Comparison of ENCODE assay signal across 7 cellular contexts in genomic region chr14:77181603-77182437, GRCh38. TPM values are rescaled to one million over a fixed set of nuclear protein-coding genes. Genes with fewer than 3 reads are reported as not detected.
DNase-seq lines count a peak whose midpoint lies in the region; ATAC-seq, FAIRE-seq and TF ChIP-seq lines count a peak whose summit lies in the region.

TSS of gene TMEM63C (plus strand) at chr14:77181798. CDS start at chr14:77218814, 37,016 bp downstream.

- DNase-seq in GM19239 (ENCODE audit: insufficient read length, low spot score) (peak; percentile 23), PC-9 (peak; percentile 66 to 92), Right ventricle myocardium inferior (ENCODE audit: missing footprints) (no peak), posterior cingulate gyrus (peak in 9 of 10 donors; percentile 40 to 97 (median 80))
- peak; percentile 92 for DNase-seq in Jurkat, Clone E6-1 (ENCODE audit: low read depth, low spot score)

- intact Hi-C loops in PC-9 (cut with micrococcal nuclease; ENCODE audit: unreplicated experiment): no loop called here
- intact Hi-C loops in Right ventricle myocardium inferior (cut with DNase I): no loop called here
- intact Hi-C loops in posterior cingulate gyrus (cut with DNase I): no loop called here

- ATAC-seq in activated T-helper 17 cell treated with anti-CD3 and anti-CD28 coated beads, Interleukin-2, amount 50 U/mL, for 72 hours (replicated peaks): peak; percentile 75
- peak; percentile 39 for ATAC-seq in Right ventricle myocardium inferior
- no peak for ATAC-seq in HG02571 (IDR thresholded peaks at IDR 0.05; ENCODE audit: unreplicated experiment)

- POLR2A ChIA-PET in PC-9 (lab: Charles Lee; ENCODE audit: unreplicated experiment): interaction anchor here (0.6 to 0.7 kb wide), 2 partner anchors 31 to 58 kb away, joined by 5 to 8 read pairs; no protein-coding TSS in a partner anchor

- no peak within 1 kb of the TSS for H3K27ac Mint-ChIP-seq in activated T-helper 17 cell treated with anti-CD3 and anti-CD28 coated beads, Interleukin-2, amount 50 U/mL, for 72 hours

- H3K9me2 ChIP-seq in PC-9 (ENCODE audit: insufficient read depth): no peaks in the 10 kb centered on the region

- no peaks in the 10 kb centered on the region for H3K79me2 ChIP-seq in PC-9 (ENCODE audit: low read depth)

- no peaks in the 10 kb centered on the region for H3K36me3 ChIP-seq in PC-9 (ENCODE audit: low read depth)

- BruUV-seq in PC-9 (replicated peaks; lab: Mats Ljungman, UMichigan): no TSS peak

- TF ChIP-seq CTCF in PC-9 (conservative IDR thresholded peaks at IDR 0.05): no peak

- H3K9me3 ChIP-seq in PC-9 (ENCODE audit: insufficient read depth, low read depth): no peaks in the 10 kb centered on the region

- H3K4me2 ChIP-seq in PC-9: peak within 1 kb of the TSS; percentile 69

- H3K4me1 ChIP-seq in PC-9 (replicated peaks; ENCODE audit: insufficient read depth): no peaks in the 10 kb centered on the region

- no peak within 1 kb of the TSS for H2AFZ ChIP-seq in PC-9

- H3K27me3 Mint-ChIP-seq in activated T-helper 17 cell treated with anti-CD3 and anti-CD28 coated beads, Interleukin-2, amount 50 U/mL, for 72 hours: peaks cover 5% of the 10 kb centered on the region

- H3K27me3 ChIP-seq in PC-9 (ENCODE audit: insufficient read depth, low read depth): peaks cover 72% of the 10 kb centered on the region

- CTCF ChIA-PET in PC-9 (lab: Charles Lee): no interaction called here

- H4K20me1 ChIP-seq in PC-9 (ENCODE audit: insufficient read depth): peaks cover 3% of the 10 kb centered on the region; the same call in 1 of the 2 replicates

- H3F3A ChIP-seq in PC-9 (ENCODE audit: insufficient read depth, low read depth): no peaks in the 10 kb centered on the region

- H3K27ac ChIP-seq in PC-9: no peak within 1 kb of the TSS

- H3K36me3 Mint-ChIP-seq in activated T-helper 17 cell treated with anti-CD3 and anti-CD28 coated beads, Interleukin-2, amount 50 U/mL, for 72 hours (ENCODE audit: low read depth): no peaks in the 10 kb centered on the region

- H3K9me3 Mint-ChIP-seq in activated T-helper 17 cell treated with anti-CD3 and anti-CD28 coated beads, Interleukin-2, amount 50 U/mL, for 72 hours: no peaks in the 10 kb centered on the region

- peak within 1 kb of the TSS; percentile 75 for H3K4me3 Mint-ChIP-seq in activated T-helper 17 cell treated with anti-CD3 and anti-CD28 coated beads, Interleukin-2, amount 50 U/mL, for 72 hours

- peak within 1 kb of the TSS; percentile 75 for H3K4me3 ChIP-seq in Jurkat, Clone E6-1 (ENCODE audit: low read length)
- peak within 1 kb of the TSS; percentile 50; the same call in 1 of the 2 replicates for H3K4me3 ChIP-seq in PC-9

- FAIRE-seq in GM19239 (lab: Jason Lieb, UNC): no peak

- no peaks in the 10 kb centered on the region for H3K4me1 Mint-ChIP-seq in activated T-helper 17 cell treated with anti-CD3 and anti-CD28 coated beads, Interleukin-2, amount 50 U/mL, for 72 hours

RNA-seq across cellular contexts. Expression of gene TMEM63C, which starts in this region (rescaled TPM):
- polyA plus RNA-seq in Jurkat, Clone E6-1 (2012; ENCODE audit: insufficient read depth, insufficient read length): 4.2 TPM
- total RNA-seq in PC-9 (2021) (2.1 and 2.2 TPM in 2 replicates), Right ventricle myocardium inferior (2.7 TPM)
- total RNA-seq in activated T-helper 17 cell treated with anti-CD3 and anti-CD28 coated beads, Interleukin-2, amount 50 U/mL, for 72 hours: under 1 TPM; 0.04 to 0.64 TPM

Comparison
In these comparisons a context has a peak if more than half of its experiments do, and no peak if none do; other contexts are left out.
1. Peak in ATAC-seq in activated T-helper 17 cell treated with anti-CD3 and anti-CD28 coated beads, Interleukin-2, amount 50 U/mL, for 72 hours; RNA of the gene not detected or under 1 TPM.